ENCODE assay signal across 1 cellular context in the genomic region with DNA sequence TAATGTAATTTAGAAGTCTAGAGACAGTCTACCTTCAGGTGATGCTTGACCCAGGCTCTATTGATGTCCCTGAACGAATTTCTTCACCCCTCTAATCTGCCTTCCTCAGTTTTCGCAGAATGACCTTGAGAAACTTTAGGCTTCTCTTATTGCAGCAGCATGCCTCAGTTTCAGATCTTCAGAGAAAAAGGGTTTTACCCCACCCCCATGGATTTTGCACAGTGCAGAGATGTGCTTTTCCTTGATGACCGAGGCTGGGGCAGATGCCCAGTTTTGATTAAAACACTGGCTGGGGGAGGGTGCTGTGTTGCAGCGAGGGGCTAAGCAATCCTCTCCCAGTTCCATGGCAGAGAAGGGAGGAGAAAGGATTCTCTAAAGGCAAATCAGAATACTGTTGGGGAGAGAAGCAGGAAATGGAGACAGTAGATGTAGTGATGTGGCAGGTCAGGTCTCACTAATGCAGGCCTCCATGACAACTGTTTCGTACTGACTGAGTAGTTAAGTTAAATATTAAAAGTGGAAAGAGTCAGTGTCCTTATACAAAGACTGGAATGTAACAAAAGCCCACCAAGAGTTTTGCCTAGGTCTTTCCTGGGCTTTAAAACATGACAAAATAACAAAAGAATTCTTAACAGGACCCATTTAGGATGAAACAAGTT.
TF ChIP-seq lines count a peak whose summit lies in the region.

No MANE protein-coding gene starts in this region.

TF ChIP-seq in GM12878, 131 proteins besides CTCF, POLR2A, EP300 and RAD21:
- TF ChIP-seq HCFC1 (IDR thresholded peaks at IDR 0.05; ENCODE audit: low read length) (no peak), MEF2A (IDR thresholded peaks at IDR 0.05; ENCODE audit: insufficient read depth, low read depth, low read length) (no peak), IKZF1 (conservative IDR thresholded peaks at IDR 0.05) (peak; percentile 59), JUNB (IDR thresholded peaks at IDR 0.05) (no peak), ZNF274 (IDR thresholded peaks at IDR 0.05; ENCODE audit: insufficient read depth, insufficient read length) (no peak), TCF7 (IDR thresholded peaks at IDR 0.05; ENCODE audit: borderline replicate concordance) (no peak), IKZF2 (IDR thresholded peaks at IDR 0.05) (peak; percentile 18 to 44; a peak in 2 of 4 replicates), TCF12 (IDR thresholded peaks at IDR 0.05; ENCODE audit: low read depth, low read length) (no peak), MTA2 (IDR thresholded peaks at IDR 0.05; ENCODE audit: low read depth) (peak; percentile 27; the same call in 1 of the 2 replicates), NR2C2 (IDR thresholded peaks at IDR 0.05; ENCODE audit: borderline replicate concordance, control insufficient read depth, insufficient read length, low read depth) (no peak), NBN (IDR thresholded peaks at IDR 0.05) (peak; percentile 66; the same call in 1 of the 2 replicates), DPF2 (IDR thresholded peaks at IDR 0.05) (peak; percentile 55), CHD4 (IDR thresholded peaks at IDR 0.05) (no peak), ESRRA (IDR thresholded peaks at IDR 0.05; ENCODE audit: low read length) (peak; percentile 32; the same call in 1 of the 2 replicates)
- TF ChIP-seq, protein P1, sequence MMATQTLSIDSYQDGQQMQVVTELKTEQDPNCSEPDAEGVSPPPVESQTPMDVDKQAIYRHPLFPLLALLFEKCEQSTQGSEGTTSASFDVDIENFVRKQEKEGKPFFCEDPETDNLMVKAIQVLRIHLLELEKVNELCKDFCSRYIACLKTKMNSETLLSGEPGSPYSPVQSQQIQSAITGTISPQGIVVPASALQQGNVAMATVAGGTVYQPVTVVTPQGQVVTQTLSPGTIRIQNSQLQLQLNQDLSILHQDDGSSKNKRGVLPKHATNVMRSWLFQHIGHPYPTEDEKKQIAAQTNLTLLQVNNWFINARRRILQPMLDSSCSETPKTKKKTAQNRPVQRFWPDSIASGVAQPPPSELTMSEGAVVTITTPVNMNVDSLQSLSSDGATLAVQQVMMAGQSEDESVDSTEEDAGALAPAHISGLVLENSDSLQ (IDR thresholded peaks at IDR 0.05) = 0 out of 2 replicates have a peak, but pooled peaks have one; percentile 10
- TF ChIP-seq, protein P2, sequence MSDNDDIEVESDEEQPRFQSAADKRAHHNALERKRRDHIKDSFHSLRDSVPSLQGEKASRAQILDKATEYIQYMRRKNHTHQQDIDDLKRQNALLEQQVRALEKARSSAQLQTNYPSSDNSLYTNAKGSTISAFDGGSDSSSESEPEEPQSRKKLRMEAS (IDR thresholded peaks at IDR 0.05; ENCODE audit: low read depth, low read length) = no peak
- TF ChIP-seq, protein P3, sequence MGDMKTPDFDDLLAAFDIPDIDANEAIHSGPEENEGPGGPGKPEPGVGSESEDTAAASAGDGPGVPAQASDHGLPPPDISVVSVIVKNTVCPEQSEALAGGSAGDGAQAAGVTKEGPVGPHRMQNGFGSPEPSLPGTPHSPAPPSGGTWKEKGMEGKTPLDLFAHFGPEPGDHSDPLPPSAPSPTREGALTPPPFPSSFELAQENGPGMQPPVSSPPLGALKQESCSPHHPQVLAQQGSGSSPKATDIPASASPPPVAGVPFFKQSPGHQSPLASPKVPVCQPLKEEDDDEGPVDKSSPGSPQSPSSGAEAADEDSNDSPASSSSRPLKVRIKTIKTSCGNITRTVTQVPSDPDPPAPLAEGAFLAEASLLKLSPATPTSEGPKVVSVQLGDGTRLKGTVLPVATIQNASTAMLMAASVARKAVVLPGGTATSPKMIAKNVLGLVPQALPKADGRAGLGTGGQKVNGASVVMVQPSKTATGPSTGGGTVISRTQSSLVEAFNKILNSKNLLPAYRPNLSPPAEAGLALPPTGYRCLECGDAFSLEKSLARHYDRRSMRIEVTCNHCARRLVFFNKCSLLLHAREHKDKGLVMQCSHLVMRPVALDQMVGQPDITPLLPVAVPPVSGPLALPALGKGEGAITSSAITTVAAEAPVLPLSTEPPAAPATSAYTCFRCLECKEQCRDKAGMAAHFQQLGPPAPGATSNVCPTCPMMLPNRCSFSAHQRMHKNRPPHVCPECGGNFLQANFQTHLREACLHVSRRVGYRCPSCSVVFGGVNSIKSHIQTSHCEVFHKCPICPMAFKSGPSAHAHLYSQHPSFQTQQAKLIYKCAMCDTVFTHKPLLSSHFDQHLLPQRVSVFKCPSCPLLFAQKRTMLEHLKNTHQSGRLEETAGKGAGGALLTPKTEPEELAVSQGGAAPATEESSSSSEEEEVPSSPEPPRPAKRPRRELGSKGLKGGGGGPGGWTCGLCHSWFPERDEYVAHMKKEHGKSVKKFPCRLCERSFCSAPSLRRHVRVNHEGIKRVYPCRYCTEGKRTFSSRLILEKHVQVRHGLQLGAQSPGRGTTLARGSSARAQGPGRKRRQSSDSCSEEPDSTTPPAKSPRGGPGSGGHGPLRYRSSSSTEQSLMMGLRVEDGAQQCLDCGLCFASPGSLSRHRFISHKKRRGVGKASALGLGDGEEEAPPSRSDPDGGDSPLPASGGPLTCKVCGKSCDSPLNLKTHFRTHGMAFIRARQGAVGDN (IDR thresholded peaks at IDR 0.05) = peak; percentile 54; the same call in 1 of the 2 replicates
- TF ChIP-seq, protein P4, sequence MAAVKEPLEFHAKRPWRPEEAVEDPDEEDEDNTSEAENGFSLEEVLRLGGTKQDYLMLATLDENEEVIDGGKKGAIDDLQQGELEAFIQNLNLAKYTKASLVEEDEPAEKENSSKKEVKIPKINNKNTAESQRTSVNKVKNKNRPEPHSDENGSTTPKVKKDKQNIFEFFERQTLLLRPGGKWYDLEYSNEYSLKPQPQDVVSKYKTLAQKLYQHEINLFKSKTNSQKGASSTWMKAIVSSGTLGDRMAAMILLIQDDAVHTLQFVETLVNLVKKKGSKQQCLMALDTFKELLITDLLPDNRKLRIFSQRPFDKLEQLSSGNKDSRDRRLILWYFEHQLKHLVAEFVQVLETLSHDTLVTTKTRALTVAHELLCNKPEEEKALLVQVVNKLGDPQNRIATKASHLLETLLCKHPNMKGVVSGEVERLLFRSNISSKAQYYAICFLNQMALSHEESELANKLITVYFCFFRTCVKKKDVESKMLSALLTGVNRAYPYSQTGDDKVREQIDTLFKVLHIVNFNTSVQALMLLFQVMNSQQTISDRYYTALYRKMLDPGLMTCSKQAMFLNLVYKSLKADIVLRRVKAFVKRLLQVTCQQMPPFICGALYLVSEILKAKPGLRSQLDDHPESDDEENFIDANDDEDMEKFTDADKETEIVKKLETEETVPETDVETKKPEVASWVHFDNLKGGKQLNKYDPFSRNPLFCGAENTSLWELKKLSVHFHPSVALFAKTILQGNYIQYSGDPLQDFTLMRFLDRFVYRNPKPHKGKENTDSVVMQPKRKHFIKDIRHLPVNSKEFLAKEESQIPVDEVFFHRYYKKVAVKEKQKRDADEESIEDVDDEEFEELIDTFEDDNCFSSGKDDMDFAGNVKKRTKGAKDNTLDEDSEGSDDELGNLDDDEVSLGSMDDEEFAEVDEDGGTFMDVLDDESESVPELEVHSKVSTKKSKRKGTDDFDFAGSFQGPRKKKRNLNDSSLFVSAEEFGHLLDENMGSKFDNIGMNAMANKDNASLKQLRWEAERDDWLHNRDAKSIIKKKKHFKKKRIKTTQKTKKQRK (IDR thresholded peaks at IDR 0.05; ENCODE audit: low read depth, low read length) = no peak
- TF ChIP-seq, protein P5, sequence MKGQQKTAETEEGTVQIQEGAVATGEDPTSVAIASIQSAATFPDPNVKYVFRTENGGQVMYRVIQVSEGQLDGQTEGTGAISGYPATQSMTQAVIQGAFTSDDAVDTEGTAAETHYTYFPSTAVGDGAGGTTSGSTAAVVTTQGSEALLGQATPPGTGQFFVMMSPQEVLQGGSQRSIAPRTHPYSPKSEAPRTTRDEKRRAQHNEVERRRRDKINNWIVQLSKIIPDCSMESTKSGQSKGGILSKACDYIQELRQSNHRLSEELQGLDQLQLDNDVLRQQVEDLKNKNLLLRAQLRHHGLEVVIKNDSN (IDR thresholded peaks at IDR 0.05; ENCODE audit: borderline replicate concordance, extremely low read length, insufficient read depth, low read depth, low read length) = no peak
- TF ChIP-seq, protein P6, sequence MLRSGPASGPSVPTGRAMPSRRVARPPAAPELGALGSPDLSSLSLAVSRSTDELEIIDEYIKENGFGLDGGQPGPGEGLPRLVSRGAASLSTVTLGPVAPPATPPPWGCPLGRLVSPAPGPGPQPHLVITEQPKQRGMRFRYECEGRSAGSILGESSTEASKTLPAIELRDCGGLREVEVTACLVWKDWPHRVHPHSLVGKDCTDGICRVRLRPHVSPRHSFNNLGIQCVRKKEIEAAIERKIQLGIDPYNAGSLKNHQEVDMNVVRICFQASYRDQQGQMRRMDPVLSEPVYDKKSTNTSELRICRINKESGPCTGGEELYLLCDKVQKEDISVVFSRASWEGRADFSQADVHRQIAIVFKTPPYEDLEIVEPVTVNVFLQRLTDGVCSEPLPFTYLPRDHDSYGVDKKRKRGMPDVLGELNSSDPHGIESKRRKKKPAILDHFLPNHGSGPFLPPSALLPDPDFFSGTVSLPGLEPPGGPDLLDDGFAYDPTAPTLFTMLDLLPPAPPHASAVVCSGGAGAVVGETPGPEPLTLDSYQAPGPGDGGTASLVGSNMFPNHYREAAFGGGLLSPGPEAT (IDR thresholded peaks at IDR 0.05; ENCODE audit: low read depth) = peak; percentile 45; the same call in 1 of the 2 replicates
- TF ChIP-seq, protein P7, sequence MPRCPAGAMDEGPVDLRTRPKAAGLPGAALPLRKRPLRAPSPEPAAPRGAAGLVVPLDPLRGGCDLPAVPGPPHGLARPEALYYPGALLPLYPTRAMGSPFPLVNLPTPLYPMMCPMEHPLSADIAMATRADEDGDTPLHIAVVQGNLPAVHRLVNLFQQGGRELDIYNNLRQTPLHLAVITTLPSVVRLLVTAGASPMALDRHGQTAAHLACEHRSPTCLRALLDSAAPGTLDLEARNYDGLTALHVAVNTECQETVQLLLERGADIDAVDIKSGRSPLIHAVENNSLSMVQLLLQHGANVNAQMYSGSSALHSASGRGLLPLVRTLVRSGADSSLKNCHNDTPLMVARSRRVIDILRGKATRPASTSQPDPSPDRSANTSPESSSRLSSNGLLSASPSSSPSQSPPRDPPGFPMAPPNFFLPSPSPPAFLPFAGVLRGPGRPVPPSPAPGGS (IDR thresholded peaks at IDR 0.05; ENCODE audit: borderline replicate concordance, insufficient read depth, low read depth, low read length, poor library complexity, severe bottlenecking) = no peak
